36 cellular contexts compared by ENCODE assay signal in genomic region chr19:46586294-46586693, GRCh38. TPM values are rescaled to one million over a fixed set of nuclear protein-coding genes. Genes with fewer than 3 reads are reported as not detected.
"Had no signal": no experiment of that assay in that cellular context is flagged by ENCODE, and none has a peak within 500 bp of the region (broad histone marks: within the 10 kb centered on the region; RNA-seq: fewer than 3 reads in every experiment).

No MANE protein-coding gene starts in this region.

- H3K27me3 ChIP-seq: brain microvascular endothelial cell, cardiac muscle cell, colonic mucosa, SJCRH30 had no signal

- H3K4me3 ChIP-seq: cardiac muscle cell, colonic mucosa, SJCRH30, SK-N-MC had no signal

- ATAC-seq: activated CD8-positive, alpha-beta memory T cell treated with anti-CD3 and anti-CD28 coated beads, Interleukin-2, amount 10 ng/mL, durations not matched to agents 7 days and 5 days had no signal

- DNase-seq: activated CD4-positive, alpha-beta memory T cell treated with anti-CD3 and anti-CD28 coated beads, Interleukin-2, amount 10 ng/mL, durations not matched to agents 7 days and 5 days; activated CD4-positive, alpha-beta T cell treated with anti-CD3 and anti-CD28 coated beads for 1 hour; activated CD4-positive, alpha-beta T cell treated with anti-CD3 and anti-CD28 coated beads for 48 hours; activated CD4-positive, CD25-positive, alpha-beta regulatory T cell; activated CD8-positive, alpha-beta memory T cell treated with anti-CD3 and anti-CD28 coated beads for 24 hours; activated CD8-positive, alpha-beta memory T cell treated with anti-CD3 and anti-CD28 coated beads, Interleukin-2, amount 10 ng/mL, durations not matched to agents 7 days and 5 days; activated CD8-positive, alpha-beta memory T cell treated with anti-CD3 and anti-CD28 coated beads, Interleukin-2, amount 50 U/mL, for 48 hours; activated effector memory CD4-positive, alpha-beta T cell treated with Interleukin-2 at 50 U/mL for 16 hours; activated naive CD4-positive, alpha-beta T cell; activated naive CD4-positive, alpha-beta T cell treated with anti-CD3 and anti-CD28 coated beads, Interleukin-2, amount 50 U/mL, for 16 hours; activated naive CD8-positive, alpha-beta T cell treated with anti-CD3 and anti-CD28 coated beads for 36 hours; activated T-cell treated with anti-CD3 and anti-CD28 coated beads, Interleukin-2, amount 50 U/mL, for 48 hours; amniotic stem cell; aorta; brain microvascular endothelial cell; colonic mucosa; Karpas-422; KBM-7; NCI-H1048; NCI-H1105 treated with DMSO at 0.1 percent for 48 hours; NCI-H1436; NCI-H1694; NCI-H1930; NCI-H2171; NCI-H524; NCI-H69; NCI-H82; NK-92 treated with Interleukin-12 subunit alpha and Interleukin-12 subunit beta, amount 100 ng/mL, for 24 hours; Right ventricle myocardium superior; SJCRH30; T1000; WERI-Rb-1 had no signal

- H3K9me3 ChIP-seq: colonic mucosa, SJCRH30 had no signal

- H3K27ac ChIP-seq: brain microvascular endothelial cell, cardiac muscle cell, colonic mucosa, SJCRH30, SK-N-MC, WERI-Rb-1 had no signal

- H3K4me1 ChIP-seq: colonic mucosa, SJCRH30 had no signal

- H3K36me3 ChIP-seq: brain microvascular endothelial cell, cardiac muscle cell, colonic mucosa, SJCRH30, WERI-Rb-1 had no signal

RNA-seq across cellular contexts. Expression of gene PTGIR, which starts 38.6 kb away (rescaled TPM):
- total RNA-seq: MCF 10A, SJCRH30 had no signal

RNA-seq across cellular contexts. Expression of gene GNG8, which starts 49.7 kb away (rescaled TPM):
- total RNA-seq: cardiac muscle cell, chondrocyte, colonic mucosa, MCF 10A, Right ventricle myocardium superior, SJCRH30 had no signal
- polyA plus RNA-seq: aorta had no signal
